10 cellular contexts compared by ENCODE assay signal in the genomic region with DNA sequence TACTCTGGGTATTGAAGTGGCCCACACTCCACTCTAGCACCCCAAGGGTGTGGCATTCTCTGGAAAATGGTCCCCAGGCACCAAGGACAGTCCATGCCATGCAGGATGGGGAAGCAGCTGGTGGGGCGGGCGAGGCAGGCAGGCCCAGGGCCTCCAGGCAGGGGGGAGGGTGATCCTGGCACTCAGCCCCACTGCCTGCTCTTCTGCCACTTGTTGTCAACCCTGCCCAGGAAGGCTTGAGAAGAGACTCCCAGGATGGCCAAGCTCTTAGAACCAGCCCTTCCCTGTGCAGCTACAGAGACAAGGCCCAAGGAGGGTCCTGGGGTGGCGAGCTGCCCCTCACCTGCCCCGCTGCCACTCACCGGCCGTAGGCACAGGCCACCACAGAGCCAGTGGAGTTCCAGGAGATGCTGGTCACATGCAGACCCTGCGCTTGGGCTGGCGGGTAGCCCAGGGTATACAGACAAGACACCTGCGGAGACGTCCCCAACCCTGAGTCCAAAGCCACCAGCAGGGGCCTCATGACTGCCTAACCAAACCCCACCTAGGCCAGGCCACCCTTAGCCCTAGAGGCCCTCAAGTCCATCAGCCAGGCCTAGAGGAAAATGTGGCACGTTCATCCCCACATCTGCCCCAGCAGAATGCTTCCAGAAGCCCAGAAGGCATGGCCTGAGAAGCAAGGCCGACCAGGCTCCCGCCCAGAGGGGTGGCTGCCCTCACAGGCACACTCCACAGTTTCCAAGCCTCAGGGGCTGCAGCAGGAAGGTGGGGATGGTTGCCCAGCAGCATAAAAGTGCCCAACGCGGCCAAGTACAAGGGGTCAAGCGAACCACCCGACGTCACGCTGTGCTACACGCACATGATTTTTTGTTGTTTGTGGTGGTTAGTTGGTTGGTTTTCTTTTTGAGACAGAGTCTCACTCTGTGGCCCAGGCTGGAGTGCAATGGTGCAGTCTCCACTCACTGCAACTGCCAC. TPM values are rescaled to one million over a fixed set of nuclear protein-coding genes. Genes with fewer than 3 reads are reported as not detected.
DNase-seq lines count a peak whose midpoint lies in the region; ATAC-seq and TF ChIP-seq lines count a peak whose summit lies in the region.
"Had no signal": no experiment of that assay in that cellular context is flagged by ENCODE, and none has a peak within 500 bp of the region (broad histone marks: within the 10 kb centered on the region; RNA-seq: fewer than 3 reads in every experiment).

No MANE protein-coding gene starts in this region.

- H3K23ac ChIP-seq in neuronal stem cell (ENCODE audit: low read depth, low read length, poor library complexity) = peak overlapping the region; percentile 85

- TF ChIP-seq CTCF in AG04450 (IDR thresholded peaks at IDR 0.05; ENCODE audit: low read depth, low read length) (no peak), chondrocyte (IDR thresholded peaks at IDR 0.05) (no peak), coronary artery (IDR thresholded peaks at IDR 0.05) (no peak)

- no peak overlapping the region for H4K8ac ChIP-seq in neuronal stem cell (ENCODE audit: low read depth, low read length)

- H3K4me3 ChIP-seq in AG04450 (ENCODE audit: low read depth, low read length) = no peak overlapping the region
- no peak overlapping the region for H3K4me3 ChIP-seq in neuronal stem cell (ENCODE audit: low read length in 2 of 2)
- H3K4me3 ChIP-seq in coronary artery = no peak overlapping the region

- H4K91ac ChIP-seq in neuronal stem cell (ENCODE audit: low read depth, low read length, poor library complexity) = no peak overlapping the region

- H2BK12ac ChIP-seq in neuronal stem cell (ENCODE audit: low read length) = peak overlapping the region; percentile 22

- peaks cover 35% of the 10 kb centered on the region for H3K4me1 Mint-ChIP-seq in chondrocyte (ENCODE audit: low read depth)

- H3K9ac ChIP-seq in neuronal stem cell (ENCODE audit: low read depth, low read length, poor library complexity) = peak overlapping the region; percentile 44

- H2AK5ac ChIP-seq in neuronal stem cell (ENCODE audit: low read depth, low read length) = no peak overlapping the region

- H3K4me3 Mint-ChIP-seq in chondrocyte (ENCODE audit: unreplicated experiment) = no peak overlapping the region
- H3K4me3 Mint-ChIP-seq: T-helper 1 cell treated with Interleukin-12 subunit alpha and Interleukin-12 subunit beta and Interleukin-4 antibody, amounts not matched to agents 30 μg/mL and 1 μg/mL, for 36 hours had no signal

- H3K27ac ChIP-seq in AG04450 (ENCODE audit: low read depth, low read length) (peak overlapping the region; percentile 89), neuronal stem cell (replicated peaks; ENCODE audit: low read length) (no peak overlapping the region), coronary artery (peak overlapping the region in 1 of 2 donors; percentile 99)

- H3K9me3 Mint-ChIP-seq in chondrocyte (ENCODE audit: low read depth) = no peaks in the 10 kb centered on the region
- H3K9me3 Mint-ChIP-seq: T-helper 1 cell treated with Interleukin-12 subunit alpha and Interleukin-12 subunit beta and Interleukin-4 antibody, amounts not matched to agents 30 μg/mL and 1 μg/mL, for 36 hours had no signal

- POLR2A ChIA-PET in AG04450 (lab: Yijun Ruan, JAX) = interaction anchor here (1.2 kb wide), 1 partner anchor 42 kb away, joined by 3 read pairs; no protein-coding TSS in a partner anchor

- no peak overlapping the region for H3K4ac ChIP-seq in neuronal stem cell (ENCODE audit: low read length)

- H2BK5ac ChIP-seq in neuronal stem cell (ENCODE audit: low read length) = peak overlapping the region; percentile 6

- peaks cover 53 to 94% of the 10 kb centered on the region in 2 donors for H3K36me3 ChIP-seq in neuronal stem cell (replicated peaks in 1 of 2; ENCODE audit: control insufficient read depth in 2 of 2, insufficient read depth in 2 of 2, low read length in 2 of 2)

- no peak overlapping the region for H2BK15ac ChIP-seq in neuronal stem cell (ENCODE audit: low read length)

- H3K36me3 Mint-ChIP-seq in chondrocyte (ENCODE audit: low read depth) = peaks cover 16% of the 10 kb centered on the region

- peak overlapping the region; percentile 27 for H3K18ac ChIP-seq in neuronal stem cell (ENCODE audit: low read length)

- peak overlapping the region; percentile 38 for H3K14ac ChIP-seq in neuronal stem cell (ENCODE audit: low read length)

- no peak for DNase-seq in AG04450 (ENCODE audit: low read depth, low spot score)
- DNase-seq in NCI-H1092 treated with DMSO at 0.1 percent for 48 hours (lab: John Stamatoyannopoulos, UW) = peak; percentile 30
- DNase-seq in chondrocyte (ENCODE audit: low spot score) = peak; percentile 92
- DNase-seq in neuronal stem cell (ENCODE audit: low spot score) = no peak
- DNase-seq in NCI-H1930 (lab: John Stamatoyannopoulos, UW) = no peak
- DNase-seq in coronary artery (ENCODE audit: low spot score) = no peak
- no peak for DNase-seq in stimulated activated naive CD4-positive, alpha-beta T cell treated with Interleukin-2 at 50 U/mL for 16 hours (lab: John Stamatoyannopoulos, UW)

- peaks cover 0 to 5% of the 10 kb centered on the region in 2 donors for H3K4me1 ChIP-seq in neuronal stem cell (ENCODE audit: control insufficient read depth in 2 of 2, insufficient read depth in 1 of 2, low read depth in 1 of 2, low read length in 2 of 2)

- no peak overlapping the region for H2BK120ac ChIP-seq in neuronal stem cell (ENCODE audit: low read depth, low read length)

- no peak for ATAC-seq in HG03457 (IDR thresholded peaks at IDR 0.05; ENCODE audit: unreplicated experiment)

- no peaks in the 10 kb centered on the region for H3K27me3 Mint-ChIP-seq in chondrocyte (ENCODE audit: low read depth)

- H3K27ac Mint-ChIP-seq in chondrocyte (ENCODE audit: unreplicated experiment) = peak overlapping the region; percentile 91
- H3K27ac Mint-ChIP-seq: T-helper 1 cell treated with Interleukin-12 subunit alpha and Interleukin-12 subunit beta and Interleukin-4 antibody, amounts not matched to agents 30 μg/mL and 1 μg/mL, for 36 hours had no signal

- H3K9me3 ChIP-seq in AG04450 (ENCODE audit: control insufficient read depth, insufficient read depth, low read length) (no peaks in the 10 kb centered on the region; the same call in 1 of the 2 replicates), neuronal stem cell (replicated peaks in 1 of 2; ENCODE audit: control insufficient read depth in 2 of 2, insufficient read depth in 1 of 2, low read depth in 1 of 2, low read length in 2 of 2) (no peaks in the 10 kb centered on the region)
- H3K9me3 ChIP-seq: BE2C had no signal

- H3K4me2 ChIP-seq in neuronal stem cell (ENCODE audit: insufficient read depth, low read length, poor library complexity, severe bottlenecking) = no peak overlapping the region

- H2AFZ ChIP-seq in neuronal stem cell (ENCODE audit: low read length) = no peak overlapping the region

- CTCF ChIA-PET in AG04450 (lab: Charles Lee) = interaction anchor here (0.7 to 1.2 kb wide), 3 partner anchors 9 to 222 kb away, joined by 3 to 5 read pairs (median 4); no protein-coding TSS in a partner anchor

- WGBS in neuronal stem cell (ENCODE audit: extremely low coverage in 2 of 2, insufficient read length in 2 of 2, insufficient replicate concordance in 1 of 2), 2 donors = no CpG with 5 or more reads among the region's 20 CpGs

- H3K27me3 ChIP-seq in AG04450 (ENCODE audit: control insufficient read depth, insufficient read depth, low read length) = no peaks in the 10 kb centered on the region
- no peaks in the 10 kb centered on the region for H3K27me3 ChIP-seq in neuronal stem cell (ENCODE audit: control insufficient read depth in 3 of 3, insufficient read depth in 3 of 3, low read depth in 1 of 3, low read length in 3 of 3)
- H3K27me3 ChIP-seq: BE2C had no signal

- peaks cover 25% of the 10 kb centered on the region for H3K79me1 ChIP-seq in neuronal stem cell (ENCODE audit: low read depth, low read length)

RNA-seq across cellular contexts. Expression of a gene that starts 19.8 kb away (rescaled TPM):
- 10.9 and 16.7 TPM in 2 replicates for polyA plus RNA-seq in AG04450 (2011; rRNA removed)
- polyA minus RNA-seq in AG04450 (2011; rRNA and poly(A)+ RNA removed) = 13.0 and 13.1 TPM in 2 replicates
- total RNA-seq in chondrocyte = 23.4 to 41.0 TPM (median 24.0 TPM) in 3 replicates
- polyA plus RNA-seq in neuronal stem cell (2013, experiment 1 of 2) = 41.3 TPM
- polyA plus RNA-seq in neuronal stem cell (2013, experiment 2 of 2) = 40.8 TPM

RNA-seq across cellular contexts. Expression of a gene that starts 52.2 kb away (rescaled TPM):
- polyA plus RNA-seq in AG04450 (2011; rRNA removed) = 193 and 259 TPM in 2 replicates
- 99.7 and 176 TPM in 2 replicates for polyA minus RNA-seq in AG04450 (2011; rRNA and poly(A)+ RNA removed)
- 235 to 266 TPM (median 255 TPM) in 3 replicates for total RNA-seq in chondrocyte
- 683 TPM for polyA plus RNA-seq in neuronal stem cell (2013, experiment 1 of 2)
- 718 TPM for polyA plus RNA-seq in neuronal stem cell (2013, experiment 2 of 2)

Comparison
In these comparisons a context has a peak if more than half of its experiments do, and no peak if none do; other contexts are left out.
1. DNase-seq: peak in NCI-H1092 treated with DMSO at 0.1 percent for 48 hours (single experiment) and chondrocyte (single experiment); none in AG04450 (single experiment), neuronal stem cell (single experiment), NCI-H1930 (0 of 2), coronary artery (single experiment) and stimulated activated naive CD4-positive, alpha-beta T cell treated with Interleukin-2 at 50 U/mL for 16 hours (single experiment).